15 cellular contexts compared by ENCODE assay signal in the genomic region with DNA sequence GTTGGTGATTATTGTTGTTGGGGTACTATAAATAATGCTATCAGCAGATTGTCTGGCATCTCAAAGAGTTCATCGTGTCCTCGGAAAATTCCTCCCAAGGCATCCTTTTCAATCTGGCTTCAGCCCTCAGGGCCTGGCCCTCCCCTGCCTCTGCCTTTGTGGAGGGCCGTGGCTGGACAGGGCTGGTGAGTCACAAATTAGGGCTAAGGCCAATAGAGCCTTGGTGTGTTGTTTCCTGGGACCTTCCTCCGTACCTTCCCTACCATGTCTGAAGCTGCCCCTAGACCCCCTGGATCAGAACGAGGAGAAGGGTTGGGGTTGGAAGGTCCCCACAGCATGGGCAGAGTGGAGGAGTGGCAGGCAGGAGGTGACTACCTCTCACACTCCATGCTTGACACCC. TPM values are rescaled to one million over a fixed set of nuclear protein-coding genes. Genes with fewer than 3 reads are reported as not detected.
DNase-seq lines count a peak whose midpoint lies in the region; ATAC-seq and TF ChIP-seq lines count a peak whose summit lies in the region.
"Had no signal": no experiment of that assay in that cellular context is flagged by ENCODE, and none has a peak within 500 bp of the region (broad histone marks: within the 10 kb centered on the region; RNA-seq: fewer than 3 reads in every experiment).

No MANE protein-coding gene starts in this region.

- DNase-seq in GM04504 (ENCODE audit: low read depth), result peak; percentile 52
- no peak for DNase-seq in T-helper 17 cell
- peak; percentile 49 for DNase-seq in fibroblast of peridontal ligament (ENCODE audit: extremely low read depth)
- DNase-seq in spleen, result peak; percentile 42
- no peak for DNase-seq in kidney tubule cell (ENCODE audit: low spot score)
- no peak for DNase-seq in DMS 273 treated with DMSO at 0.1 percent for 48 hours (lab: John Stamatoyannopoulos, UW)
- DNase-seq: activated CD4-positive, alpha-beta T cell treated with anti-CD3 and anti-CD28 coated beads for 1 hour; activated T-cell treated with anti-CD3 and anti-CD28 coated beads for 4 hours; amygdala; Calu3; head of caudate nucleus; substantia nigra had no signal

- peak overlapping the region; percentile 39 for H3K27ac Mint-ChIP-seq in T-helper 17 cell

- no peak overlapping the region for H3K4me3 ChIP-seq in spleen

- H3K9me3 ChIP-seq in T-helper 17 cell (ENCODE audit: control insufficient read depth, low read length, poor library complexity, severe bottlenecking) (no peaks in the 10 kb centered on the region), spleen (peaks cover 0 to 15% (median 5%) of the 10 kb centered on the region in 8 donors)

- 86 to 91% (median 90%) methylated on average over 5 of the region's 5 CpGs for WGBS in spleen, 5 donors

- no peak for ATAC-seq in T-helper 17 cell
- no peak for ATAC-seq in GM21381 (IDR thresholded peaks at IDR 0.05; ENCODE audit: unreplicated experiment)
- no peak for ATAC-seq in GM21529 (IDR thresholded peaks at IDR 0.05; ENCODE audit: unreplicated experiment)

- no peak overlapping the region for H3K27ac ChIP-seq in spleen

- no peak for TF ChIP-seq POLR2A in spleen (IDR thresholded peaks at IDR 0.05)

- peaks cover 36% of the 10 kb centered on the region for H3K27me3 Mint-ChIP-seq in T-helper 17 cell

- no peaks in the 10 kb centered on the region for H3K36me3 Mint-ChIP-seq in T-helper 17 cell (ENCODE audit: low read depth)

- H3K4me3 Mint-ChIP-seq in T-helper 17 cell, result no peak overlapping the region
- H3K4me3 Mint-ChIP-seq: neural crest cell had no signal

- peaks cover 0 to 4% (median 0%) of the 10 kb centered on the region in 7 donors for H3K27me3 ChIP-seq in spleen (replicated peaks in 1 of 7)

- intact Hi-C loops in spleen (cut with DNase I; ENCODE audit: low total_unique reads), result no loop called here

- TF ChIP-seq CTCF in spleen (IDR thresholded peaks at IDR 0.05 in 8 of 11, conservative IDR thresholded peaks at IDR 0.05 in 3 of 11), result no peak

- no peaks in the 10 kb centered on the region for H3K36me3 ChIP-seq in spleen

- no peaks in the 10 kb centered on the region for H3K4me1 ChIP-seq in spleen

- no peaks in the 10 kb centered on the region for H3K4me1 Mint-ChIP-seq in T-helper 17 cell

RNA-seq across cellular contexts. Expression of gene LRRC32, which starts 31.2 kb away (rescaled TPM):
- total RNA-seq in T-helper 17 cell, result 10 to 100 TPM in 1 of 2 donors, 1 to 10 TPM in 1; 3.2 to 11.5 TPM
- total RNA-seq in spleen, result 100 to 1,000 TPM in 3 of 7 donors, 10 to 100 TPM in 4; 44.1 to 214 (median 90.3) TPM
- polyA plus RNA-seq in spleen, result 10 to 100 TPM; 25.9 to 29.5 (median 29.4) TPM
- total RNA-seq: Calu3 had no signal

Comparison
In these comparisons a context has a peak if more than half of its experiments do, and no peak if none do; other contexts are left out.
1. DNase-seq: peak in GM04504 (single experiment), fibroblast of peridontal ligament (single experiment) and spleen (single experiment); none in T-helper 17 cell (0 of 3), kidney tubule cell (single experiment) and DMS 273 treated with DMSO at 0.1 percent for 48 hours (single experiment).